8 cellular contexts compared by ENCODE assay signal in the genomic region with DNA sequence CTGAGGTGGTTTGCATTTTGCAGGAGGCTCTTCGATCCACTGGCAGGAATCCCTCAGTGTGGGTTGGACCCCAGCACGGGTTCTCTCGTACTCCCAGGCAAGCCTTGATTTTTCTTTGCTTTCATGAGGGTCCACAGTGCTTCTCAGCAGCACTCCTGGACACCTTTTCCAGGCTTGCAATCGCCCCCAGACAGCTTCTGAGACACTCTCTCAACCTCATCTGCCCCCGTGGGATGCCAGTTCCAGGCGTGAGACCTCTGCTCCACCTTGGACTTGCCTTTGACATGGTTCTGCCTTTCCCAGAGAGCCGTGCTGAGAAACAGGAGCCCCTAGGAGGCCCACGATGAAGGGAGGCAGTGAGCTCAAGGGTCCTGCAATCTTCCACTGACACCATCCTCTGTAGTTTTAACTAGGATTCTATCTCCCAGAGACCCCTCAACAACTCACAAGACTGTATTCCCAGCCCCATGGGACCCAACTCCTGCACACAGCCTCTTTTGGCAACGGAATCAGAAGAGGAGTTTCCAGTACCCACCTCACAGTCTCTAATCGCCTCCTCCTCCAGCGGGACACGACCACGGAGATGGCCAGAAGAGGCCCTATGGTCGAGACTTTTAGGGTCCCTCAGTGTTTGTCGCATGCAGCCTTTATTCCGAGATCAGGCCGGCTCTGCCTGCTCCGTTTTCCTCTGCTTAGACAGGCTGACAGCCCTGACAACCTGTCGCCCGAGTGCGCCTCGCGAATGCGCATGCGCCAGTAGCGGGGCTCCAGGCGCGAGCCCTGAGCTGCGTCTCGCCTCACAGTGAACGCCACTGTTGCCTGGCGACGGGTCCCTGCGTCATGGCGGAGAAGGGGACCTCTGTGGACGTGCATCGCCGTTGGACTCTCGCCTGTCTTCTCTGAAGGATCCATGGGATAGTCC. TPM values are rescaled to one million over a fixed set of nuclear protein-coding genes. Genes with fewer than 3 reads are reported as not detected.
DNase-seq lines count a peak whose midpoint lies in the region; ATAC-seq lines count a peak whose summit lies in the region.

No MANE protein-coding gene starts in this region.

- H3K27ac Mint-ChIP-seq in immature natural killer cell = no peak overlapping the region

- peak overlapping the region; percentile 42 to 68 (median 54) for H3K4me3 Mint-ChIP-seq in immature natural killer cell

- ATAC-seq in GM18870 (IDR thresholded peaks at IDR 0.05; ENCODE audit: unreplicated experiment) = no peak
- no peak for ATAC-seq in HG02885 (IDR thresholded peaks at IDR 0.05; ENCODE audit: poor library complexity, unreplicated experiment)

- DNase-seq in HuH-7.5 (ENCODE audit: low spot score) (peak; percentile 96), T-helper 22 cell (ENCODE audit: low read depth) (peak; percentile 49), astrocyte of the hippocampus (ENCODE audit: low read depth, low spot score) (peak; percentile 81), immature natural killer cell (peak; percentile 28 to 52 (median 42)), SIG-M5 treated with dmso at 0.1 percent for 504 hours (lab: John Stamatoyannopoulos, UW; ENCODE audit: unreplicated experiment) (no peak)
- peak; percentile 52 to 59 for DNase-seq in stimulated activated CD4-positive, alpha-beta T cell treated with anti-CD3 and anti-CD28 coated beads, Interleukin-12 subunit alpha, Interleukin-12 subunit beta, amount 100 ng/mL, for 24 hours (ENCODE audit: low read depth in 2 of 2)

- H3K4me1 Mint-ChIP-seq in immature natural killer cell = peaks cover 6 to 11% of the 10 kb centered on the region in 2 donors

- H3K27me3 Mint-ChIP-seq in immature natural killer cell (ENCODE audit: low read depth in 3 of 3) = peaks cover 1 to 12% (median 12%) of the 10 kb centered on the region in 3 donors

- peaks cover 0 to 7% (median 2%) of the 10 kb centered on the region in 6 donors for H3K9me3 Mint-ChIP-seq in immature natural killer cell

- H3K36me3 Mint-ChIP-seq in immature natural killer cell = no peaks in the 10 kb centered on the region

RNA-seq across cellular contexts. Expression of gene ZNF273, which starts 26.0 kb away (rescaled TPM):
- 1 to 10 TPM; 1.8 to 3.2 (median 2.1) TPM for polyA plus RNA-seq in immature natural killer cell
